In genomic region chr6:160462551-160463109, GRCh38 we compare ENCODE assay signal across 8 cellular contexts.
A peak's percentile ranks its signal among the peaks of the same experiment; 100 is the strongest.
DNase-seq lines count a peak whose midpoint lies in the region; ATAC-seq and TF ChIP-seq lines count a peak whose summit lies in the region.

No MANE protein-coding gene starts in this region.

- no peak for TF ChIP-seq POLR2A in testis (IDR thresholded peaks at IDR 0.05)

- no peaks in the 10 kb centered on the region for H3K27me3 ChIP-seq in Karpas-422 (ENCODE audit: low read length)
- H3K27me3 ChIP-seq in testis, result no peaks in the 10 kb centered on the region

- H3K4me1 Mint-ChIP-seq in natural killer cell, result peaks cover 30 to 34% of the 10 kb centered on the region in 2 donors

- no peaks in the 10 kb centered on the region for H3K9me2 ChIP-seq in Karpas-422 (replicated peaks; ENCODE audit: insufficient read depth, low read length)

- H3K9me3 ChIP-seq in Karpas-422 (ENCODE audit: low read length) (no peaks in the 10 kb centered on the region), testis (no peaks in the 10 kb centered on the region)

- H4K20me1 ChIP-seq in Karpas-422 (ENCODE audit: insufficient read depth, low read depth, low read length), result no peaks in the 10 kb centered on the region

- H3K36me3 ChIP-seq in Karpas-422 (ENCODE audit: insufficient read depth, low read length), result no peaks in the 10 kb centered on the region
- H3K36me3 ChIP-seq in testis (ENCODE audit: low read depth, missing control alignments), result no peaks in the 10 kb centered on the region

- intact Hi-C loops in natural killer cell (cut with micrococcal nuclease) (loop anchor here (2.0 to 5.0 kb wide), 3 partner anchors 55 to 1420 kb away; partner anchors contain the start of genes TAGAP and WTAP), testis (cut with DNase I; ENCODE audit: low total_unique reads) (no loop called here)

- no peak overlapping the region for H3K27ac ChIP-seq in Karpas-422 (ENCODE audit: low read length)
- H3K27ac ChIP-seq in testis, result no peak overlapping the region

- H3K4me3 ChIP-seq in Karpas-422 (ENCODE audit: low read length) (no peak overlapping the region), testis (no peak overlapping the region)

- no peak overlapping the region for H3K4me2 ChIP-seq in Karpas-422 (ENCODE audit: low read depth, low read length, poor library complexity, severe bottlenecking)

- 70 to 82% methylated on average over 3 of the region's 3 CpGs for WGBS in testis, 2 donors

- H3K9ac ChIP-seq in Karpas-422 (ENCODE audit: low read length), result no peak overlapping the region

- no peaks in the 10 kb centered on the region for H3K36me3 Mint-ChIP-seq in natural killer cell

- peak; percentile 97 for ATAC-seq in GM18502 (IDR thresholded peaks at IDR 0.05; ENCODE audit: poor library complexity, unreplicated experiment)
- peak; percentile 94 for ATAC-seq in HG02610 (IDR thresholded peaks at IDR 0.05; ENCODE audit: unreplicated experiment)
- ATAC-seq in natural killer cell, result peak; percentile 69 to 94 (median 86)

- no peak overlapping the region for H2AFZ ChIP-seq in Karpas-422 (ENCODE audit: low read length)

- H3K27me3 Mint-ChIP-seq in natural killer cell (ENCODE audit: low read depth in 2 of 2), result no peaks in the 10 kb centered on the region

- peak overlapping the region; percentile 83 for H3K4me3 Mint-ChIP-seq in natural killer cell

- no peaks in the 10 kb centered on the region for H3K79me2 ChIP-seq in Karpas-422 (ENCODE audit: low read length)

- no peak for TF ChIP-seq CTCF in natural killer cell (IDR thresholded peaks at IDR 0.05)
- TF ChIP-seq CTCF in testis (IDR thresholded peaks at IDR 0.05), result no peak

- DNase-seq in NOMO-1 treated with dmso at 0.1 percent for 144 hours (lab: John Stamatoyannopoulos, UW; ENCODE audit: unreplicated experiment) (peak; percentile 48), natural killer cell (peak; percentile 44), Karpas-422 (no peak), SHP77 treated with DMSO at 0.1 percent for 48 hours (lab: John Stamatoyannopoulos, UW) (no peak), testis (no peak)
- peak; percentile 70 for DNase-seq in activated effector memory CD4-positive, alpha-beta T cell treated with anti-CD3 and anti-CD28 coated beads, Interleukin-2, amount 50 U/mL, for 16 hours

- no peaks in the 10 kb centered on the region for H3K9me3 Mint-ChIP-seq in natural killer cell

- H3K27ac Mint-ChIP-seq in natural killer cell, result peak overlapping the region in 1 of 2 donors; percentile 90

- H3K4me1 ChIP-seq in Karpas-422 (ENCODE audit: low read length) (no peaks in the 10 kb centered on the region), testis (no peaks in the 10 kb centered on the region)

Comparison
In these comparisons a context has a peak if more than half of its experiments do, and no peak if none do; other contexts are left out.
1. DNase-seq: peak in NOMO-1 treated with dmso at 0.1 percent for 144 hours (single experiment), activated effector memory CD4-positive, alpha-beta T cell treated with anti-CD3 and anti-CD28 coated beads, Interleukin-2, amount 50 U/mL, for 16 hours (single experiment) and natural killer cell (single experiment); none in Karpas-422 (single experiment), SHP77 treated with DMSO at 0.1 percent for 48 hours (single experiment) and testis (single experiment).
2. Peak in every context shown above with its lines, with median percentiles within 50 percentile points of each other: ATAC-seq.